ENCODE assay signal across 1 cellular context in the genomic region with DNA sequence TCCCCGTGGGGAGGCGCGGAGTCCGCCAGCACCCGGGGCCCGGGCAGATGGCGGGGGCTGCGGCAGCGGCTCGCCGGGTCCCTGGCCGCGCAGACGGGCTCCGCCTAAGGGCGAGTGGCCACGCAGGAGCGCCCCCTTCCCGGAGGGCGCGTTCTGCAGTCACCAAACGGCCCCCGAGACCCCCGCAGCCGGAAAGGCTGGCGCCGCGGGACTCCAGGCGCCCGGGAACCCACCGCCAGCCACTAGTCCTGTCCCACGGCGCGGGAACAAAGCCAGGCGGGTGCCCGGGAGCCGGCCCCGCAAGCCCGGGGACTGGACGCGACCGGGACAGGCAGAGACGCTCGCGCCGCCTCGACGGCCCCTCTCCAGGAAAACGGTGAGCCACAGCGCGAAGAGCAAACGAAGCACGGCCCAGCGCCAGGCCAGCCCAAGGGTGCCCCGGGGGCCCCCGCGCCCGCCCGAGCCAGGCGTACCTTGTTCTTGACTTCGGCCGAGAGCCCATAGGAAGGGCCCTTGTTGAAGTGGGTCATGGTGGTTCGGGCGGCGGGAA.
A peak's percentile ranks its signal among the peaks of the same experiment; 100 is the strongest.
TF ChIP-seq lines count a peak whose summit lies in the region.

No MANE protein-coding gene starts in this region.

TF ChIP-seq in HepG2, 621 proteins besides CTCF, POLR2A, EP300 and RAD21 (continued from another document and continues in another):
- TF ChIP-seq, protein P1, sequence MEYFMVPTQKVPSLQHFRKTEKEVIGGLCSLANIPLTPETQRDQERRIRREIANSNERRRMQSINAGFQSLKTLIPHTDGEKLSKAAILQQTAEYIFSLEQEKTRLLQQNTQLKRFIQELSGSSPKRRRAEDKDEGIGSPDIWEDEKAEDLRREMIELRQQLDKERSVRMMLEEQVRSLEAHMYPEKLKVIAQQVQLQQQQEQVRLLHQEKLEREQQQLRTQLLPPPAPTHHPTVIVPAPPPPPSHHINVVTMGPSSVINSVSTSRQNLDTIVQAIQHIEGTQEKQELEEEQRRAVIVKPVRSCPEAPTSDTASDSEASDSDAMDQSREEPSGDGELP (IDR thresholded peaks at IDR 0.05; ENCODE audit: borderline replicate concordance, low read depth), result no peak; the same call in 1 of the 2 replicates
- TF ChIP-seq NFIC (IDR thresholded peaks at IDR 0.05; ENCODE audit: low read length), result no peak
- TF ChIP-seq, protein P2, sequence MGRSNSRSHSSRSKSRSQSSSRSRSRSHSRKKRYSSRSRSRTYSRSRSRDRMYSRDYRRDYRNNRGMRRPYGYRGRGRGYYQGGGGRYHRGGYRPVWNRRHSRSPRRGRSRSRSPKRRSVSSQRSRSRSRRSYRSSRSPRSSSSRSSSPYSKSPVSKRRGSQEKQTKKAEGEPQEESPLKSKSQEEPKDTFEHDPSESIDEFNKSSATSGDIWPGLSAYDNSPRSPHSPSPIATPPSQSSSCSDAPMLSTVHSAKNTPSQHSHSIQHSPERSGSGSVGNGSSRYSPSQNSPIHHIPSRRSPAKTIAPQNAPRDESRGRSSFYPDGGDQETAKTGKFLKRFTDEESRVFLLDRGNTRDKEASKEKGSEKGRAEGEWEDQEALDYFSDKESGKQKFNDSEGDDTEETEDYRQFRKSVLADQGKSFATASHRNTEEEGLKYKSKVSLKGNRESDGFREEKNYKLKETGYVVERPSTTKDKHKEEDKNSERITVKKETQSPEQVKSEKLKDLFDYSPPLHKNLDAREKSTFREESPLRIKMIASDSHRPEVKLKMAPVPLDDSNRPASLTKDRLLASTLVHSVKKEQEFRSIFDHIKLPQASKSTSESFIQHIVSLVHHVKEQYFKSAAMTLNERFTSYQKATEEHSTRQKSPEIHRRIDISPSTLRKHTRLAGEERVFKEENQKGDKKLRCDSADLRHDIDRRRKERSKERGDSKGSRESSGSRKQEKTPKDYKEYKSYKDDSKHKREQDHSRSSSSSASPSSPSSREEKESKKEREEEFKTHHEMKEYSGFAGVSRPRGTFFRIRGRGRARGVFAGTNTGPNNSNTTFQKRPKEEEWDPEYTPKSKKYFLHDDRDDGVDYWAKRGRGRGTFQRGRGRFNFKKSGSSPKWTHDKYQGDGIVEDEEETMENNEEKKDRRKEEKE (IDR thresholded peaks at IDR 0.05), result no peak
- TF ChIP-seq ZNF34 (CRISPR knock-in tag; IDR thresholded peaks at IDR 0.05; ENCODE audit: borderline replicate concordance), result no peak
- TF ChIP-seq RBM39 (IDR thresholded peaks at IDR 0.05; ENCODE audit: low read depth, low read length, poor library complexity, severe bottlenecking), result peak; percentile 23
- TF ChIP-seq ZFYVE20 (CRISPR knock-in tag; IDR thresholded peaks at IDR 0.05; ENCODE audit: borderline replicate concordance, low read depth), result no peak
- no peak; the same call in 1 of the 2 replicates for TF ChIP-seq ZNF441 (CRISPR knock-in tag; IDR thresholded peaks at IDR 0.05; ENCODE audit: borderline replicate concordance)
- no peak for TF ChIP-seq THAP7 (CRISPR knock-in tag; IDR thresholded peaks at IDR 0.05)
- TF ChIP-seq KAT8 (CRISPR knock-in tag; IDR thresholded peaks at IDR 0.05), result no peak
- TF ChIP-seq, protein P3, sequence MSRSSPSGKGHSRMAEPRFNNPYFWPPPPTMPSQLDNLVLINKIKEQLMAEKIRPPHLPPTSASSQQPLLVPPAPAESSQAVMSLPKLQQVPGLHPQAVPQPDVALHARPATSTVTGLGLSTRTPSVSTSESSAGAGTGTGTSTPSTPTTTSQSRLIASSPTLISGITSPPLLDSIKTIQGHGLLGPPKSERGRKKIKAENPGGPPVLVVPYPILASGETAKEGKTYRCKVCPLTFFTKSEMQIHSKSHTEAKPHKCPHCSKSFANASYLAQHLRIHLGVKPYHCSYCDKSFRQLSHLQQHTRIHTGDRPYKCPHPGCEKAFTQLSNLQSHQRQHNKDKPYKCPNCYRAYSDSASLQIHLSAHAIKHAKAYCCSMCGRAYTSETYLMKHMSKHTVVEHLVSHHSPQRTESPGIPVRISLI (CRISPR knock-in tag; IDR thresholded peaks at IDR 0.05; ENCODE audit: borderline replicate concordance), result no peak
- TF ChIP-seq SAFB2 (CRISPR knock-in tag; IDR thresholded peaks at IDR 0.05; ENCODE audit: borderline replicate concordance, low read depth), result no peak
- TF ChIP-seq TSC22D2 (CRISPR knock-in tag; IDR thresholded peaks at IDR 0.05; ENCODE audit: borderline replicate concordance), result no peak
- TF ChIP-seq ZNF678 (CRISPR knock-in tag; IDR thresholded peaks at IDR 0.05), result peak; percentile 32; the same call in 1 of the 2 replicates
- no peak for TF ChIP-seq ZBTB14 (CRISPR knock-in tag; IDR thresholded peaks at IDR 0.05)
- TF ChIP-seq ISL2 (CRISPR knock-in tag; IDR thresholded peaks at IDR 0.05), result no peak
- no peak for TF ChIP-seq NFE2L2 (IDR thresholded peaks at IDR 0.05; ENCODE audit: low read length)
- TF ChIP-seq ZFP36L1 (CRISPR knock-in tag; IDR thresholded peaks at IDR 0.05), result 0 out of 2 replicates have a peak, but pooled peaks have one; percentile 30
- TF ChIP-seq, protein P4, sequence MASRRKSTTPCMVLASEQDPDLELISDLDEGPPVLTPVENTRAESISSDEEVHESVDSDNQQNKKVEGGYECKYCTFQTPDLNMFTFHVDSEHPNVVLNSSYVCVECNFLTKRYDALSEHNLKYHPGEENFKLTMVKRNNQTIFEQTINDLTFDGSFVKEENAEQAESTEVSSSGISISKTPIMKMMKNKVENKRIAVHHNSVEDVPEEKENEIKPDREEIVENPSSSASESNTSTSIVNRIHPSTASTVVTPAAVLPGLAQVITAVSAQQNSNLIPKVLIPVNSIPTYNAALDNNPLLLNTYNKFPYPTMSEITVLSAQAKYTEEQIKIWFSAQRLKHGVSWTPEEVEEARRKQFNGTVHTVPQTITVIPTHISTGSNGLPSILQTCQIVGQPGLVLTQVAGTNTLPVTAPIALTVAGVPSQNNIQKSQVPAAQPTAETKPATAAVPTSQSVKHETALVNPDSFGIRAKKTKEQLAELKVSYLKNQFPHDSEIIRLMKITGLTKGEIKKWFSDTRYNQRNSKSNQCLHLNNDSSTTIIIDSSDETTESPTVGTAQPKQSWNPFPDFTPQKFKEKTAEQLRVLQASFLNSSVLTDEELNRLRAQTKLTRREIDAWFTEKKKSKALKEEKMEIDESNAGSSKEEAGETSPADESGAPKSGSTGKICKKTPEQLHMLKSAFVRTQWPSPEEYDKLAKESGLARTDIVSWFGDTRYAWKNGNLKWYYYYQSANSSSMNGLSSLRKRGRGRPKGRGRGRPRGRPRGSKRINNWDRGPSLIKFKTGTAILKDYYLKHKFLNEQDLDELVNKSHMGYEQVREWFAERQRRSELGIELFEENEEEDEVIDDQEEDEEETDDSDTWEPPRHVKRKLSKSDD (CRISPR knock-in tag; IDR thresholded peaks at IDR 0.05; ENCODE audit: low read depth), result no peak
- TF ChIP-seq ESRRA (CRISPR knock-in tag; IDR thresholded peaks at IDR 0.05; ENCODE audit: low read depth), result no peak; the same call in 1 of the 2 replicates
- TF ChIP-seq MEIS1 (CRISPR knock-in tag; IDR thresholded peaks at IDR 0.05; ENCODE audit: borderline replicate concordance), result no peak
- TF ChIP-seq, protein P5, sequence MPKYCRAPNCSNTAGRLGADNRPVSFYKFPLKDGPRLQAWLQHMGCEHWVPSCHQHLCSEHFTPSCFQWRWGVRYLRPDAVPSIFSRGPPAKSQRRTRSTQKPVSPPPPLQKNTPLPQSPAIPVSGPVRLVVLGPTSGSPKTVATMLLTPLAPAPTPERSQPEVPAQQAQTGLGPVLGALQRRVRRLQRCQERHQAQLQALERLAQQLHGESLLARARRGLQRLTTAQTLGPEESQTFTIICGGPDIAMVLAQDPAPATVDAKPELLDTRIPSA (CRISPR knock-in tag; IDR thresholded peaks at IDR 0.05; ENCODE audit: borderline replicate concordance), result peak; percentile 6; the same call in 1 of the 2 replicates
- TF ChIP-seq ATF7 (IDR thresholded peaks at IDR 0.05), result no peak
- no peak for TF ChIP-seq ATF7 (CRISPR knock-in tag; IDR thresholded peaks at IDR 0.05)
- TF ChIP-seq ZNF431 (CRISPR knock-in tag; IDR thresholded peaks at IDR 0.05; ENCODE audit: borderline replicate concordance, low read depth), result no peak; the same call in 1 of the 2 replicates
- no peak for TF ChIP-seq SOX6 (IDR thresholded peaks at IDR 0.05)
- no peak for TF ChIP-seq SOX6 (CRISPR knock-in tag; IDR thresholded peaks at IDR 0.05)
- TF ChIP-seq RERE (CRISPR knock-in tag; IDR thresholded peaks at IDR 0.05; ENCODE audit: low read depth), result no peak
- TF ChIP-seq MZF1 (CRISPR knock-in tag; IDR thresholded peaks at IDR 0.05; ENCODE audit: borderline replicate concordance), result no peak
- TF ChIP-seq ZSCAN22 (CRISPR knock-in tag; IDR thresholded peaks at IDR 0.05), result no peak
- no peak for TF ChIP-seq ZNF660 (CRISPR knock-in tag; IDR thresholded peaks at IDR 0.05; ENCODE audit: borderline replicate concordance, low read depth)
- no peak for TF ChIP-seq ZKSCAN1 (IDR thresholded peaks at IDR 0.05; ENCODE audit: low read length)
- TF ChIP-seq, protein P6, sequence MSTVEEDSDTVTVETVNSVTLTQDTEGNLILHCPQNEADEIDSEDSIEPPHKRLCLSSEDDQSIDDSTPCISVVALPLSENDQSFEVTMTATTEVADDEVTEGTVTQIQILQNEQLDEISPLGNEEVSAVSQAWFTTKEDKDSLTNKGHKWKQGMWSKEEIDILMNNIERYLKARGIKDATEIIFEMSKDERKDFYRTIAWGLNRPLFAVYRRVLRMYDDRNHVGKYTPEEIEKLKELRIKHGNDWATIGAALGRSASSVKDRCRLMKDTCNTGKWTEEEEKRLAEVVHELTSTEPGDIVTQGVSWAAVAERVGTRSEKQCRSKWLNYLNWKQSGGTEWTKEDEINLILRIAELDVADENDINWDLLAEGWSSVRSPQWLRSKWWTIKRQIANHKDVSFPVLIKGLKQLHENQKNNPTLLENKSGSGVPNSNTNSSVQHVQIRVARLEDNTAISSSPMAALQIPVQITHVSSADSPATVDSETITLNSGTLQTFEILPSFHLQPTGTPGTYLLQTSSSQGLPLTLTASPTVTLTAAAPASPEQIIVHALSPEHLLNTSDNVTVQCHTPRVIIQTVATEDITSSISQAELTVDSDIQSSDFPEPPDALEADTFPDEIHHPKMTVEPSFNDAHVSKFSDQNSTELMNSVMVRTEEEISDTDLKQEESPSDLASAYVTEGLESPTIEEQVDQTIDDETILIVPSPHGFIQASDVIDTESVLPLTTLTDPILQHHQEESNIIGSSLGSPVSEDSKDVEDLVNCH (CRISPR knock-in tag; IDR thresholded peaks at IDR 0.05), result no peak
- TF ChIP-seq ZNF343 (CRISPR knock-in tag; IDR thresholded peaks at IDR 0.05), result no peak
- TF ChIP-seq ATRX (CRISPR knock-in tag; IDR thresholded peaks at IDR 0.05; ENCODE audit: borderline replicate concordance), result no peak
- TF ChIP-seq NFKBIZ (CRISPR knock-in tag; IDR thresholded peaks at IDR 0.05), result 0 out of 2 replicates have a peak, but pooled peaks have one; percentile 3
- no peak for TF ChIP-seq RBAK (CRISPR knock-in tag; IDR thresholded peaks at IDR 0.05)
- TF ChIP-seq CENPX (CRISPR knock-in tag; IDR thresholded peaks at IDR 0.05), result no peak
- TF ChIP-seq ZNF292 (CRISPR knock-in tag; IDR thresholded peaks at IDR 0.05; ENCODE audit: borderline replicate concordance, low read depth), result no peak
